1 cellular context compared by ENCODE assay signal in the genomic region with DNA sequence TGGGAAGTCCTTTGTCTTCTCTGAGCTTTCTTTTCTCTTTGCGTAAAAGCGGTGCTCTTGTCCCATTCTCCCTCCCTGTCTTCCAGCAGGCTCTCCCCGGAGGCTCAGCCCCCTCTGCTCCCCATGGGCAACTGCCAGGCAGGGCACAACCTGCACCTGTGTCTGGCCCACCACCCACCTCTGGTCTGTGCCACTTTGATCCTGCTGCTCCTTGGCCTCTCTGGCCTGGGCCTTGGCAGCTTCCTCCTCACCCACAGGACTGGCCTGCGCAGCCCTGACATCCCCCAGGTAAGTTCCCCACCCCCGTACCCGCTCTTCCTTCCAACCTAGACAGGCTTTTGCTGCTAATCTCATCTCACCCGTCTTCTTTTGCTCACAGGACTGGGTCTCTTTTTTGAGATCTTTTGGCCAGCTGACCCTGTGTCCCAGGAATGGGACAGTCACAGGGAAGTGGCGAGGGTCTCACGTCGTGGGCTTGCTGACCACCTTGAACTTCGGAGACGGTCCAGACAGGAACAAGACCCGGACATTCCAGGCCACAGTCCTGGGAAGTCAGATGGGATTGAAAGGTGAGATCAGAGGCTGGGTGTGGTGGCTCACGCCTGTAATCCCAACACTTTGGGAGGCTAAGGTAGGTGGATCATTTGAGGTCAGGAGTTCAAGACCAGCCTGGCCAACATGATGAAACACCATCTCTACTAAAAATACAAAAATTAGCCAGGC.
TF ChIP-seq lines count a peak whose summit lies in the region.

No MANE protein-coding gene starts in this region.

TF ChIP-seq in endothelial cell of umbilical vein, 7 proteins besides CTCF, POLR2A, EP300 and RAD21:
- no peak for TF ChIP-seq MYC (IDR thresholded peaks at IDR 0.05; ENCODE audit: low read depth, low read length)
- no peak for TF ChIP-seq GATA2 (IDR thresholded peaks at IDR 0.05; ENCODE audit: insufficient read depth, insufficient read length, low read depth, low read length)
- no peak for TF ChIP-seq FOS (IDR thresholded peaks at IDR 0.05; ENCODE audit: borderline replicate concordance, insufficient read depth, low read length)
- no peak for TF ChIP-seq JUN (IDR thresholded peaks at IDR 0.05; ENCODE audit: borderline replicate concordance, insufficient read depth, insufficient read length, low read depth)
- TF ChIP-seq EZH2 (IDR thresholded peaks at IDR 0.05; ENCODE audit: borderline replicate concordance, low read depth, low read length, severe bottlenecking): no peak
- TF ChIP-seq POLR2AphosphoS5 (IDR thresholded peaks at IDR 0.05; ENCODE audit: insufficient read depth, low read depth, low read length): no peak
- TF ChIP-seq, protein P1, sequence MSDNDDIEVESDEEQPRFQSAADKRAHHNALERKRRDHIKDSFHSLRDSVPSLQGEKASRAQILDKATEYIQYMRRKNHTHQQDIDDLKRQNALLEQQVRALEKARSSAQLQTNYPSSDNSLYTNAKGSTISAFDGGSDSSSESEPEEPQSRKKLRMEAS (IDR thresholded peaks at IDR 0.05; ENCODE audit: insufficient read depth, insufficient read length): no peak
